Comparison of ENCODE assay signal across 20 cellular contexts in the genomic region with DNA sequence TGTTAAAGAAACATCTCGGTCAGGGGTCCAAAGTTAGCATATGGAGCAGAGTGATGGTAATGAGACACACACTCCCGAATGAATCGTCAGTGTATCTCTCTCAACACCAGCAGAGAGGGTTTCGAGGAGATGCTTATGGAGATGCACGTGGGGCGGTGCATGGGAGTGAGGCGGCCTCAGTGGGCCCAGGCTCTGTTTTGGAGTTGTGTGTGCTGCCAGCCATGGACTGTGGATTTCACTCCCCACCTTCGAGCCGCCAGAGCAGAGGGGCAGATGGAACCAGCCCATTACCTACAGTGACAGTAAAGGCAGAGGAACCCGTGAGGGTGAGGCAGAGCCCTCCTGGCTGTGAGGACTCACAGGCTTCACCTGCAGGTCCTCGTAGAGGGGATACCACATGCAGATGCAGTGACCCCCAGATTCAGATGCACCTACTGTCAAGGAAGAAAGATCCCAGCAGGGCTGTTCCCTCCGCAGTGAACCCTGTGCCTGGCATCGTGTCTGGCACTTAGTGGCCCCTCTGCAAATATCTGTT.
"Had no signal": no experiment of that assay in that cellular context is flagged by ENCODE, and none has a peak within 500 bp of the region (broad histone marks: within the 10 kb centered on the region; RNA-seq: fewer than 3 reads in every experiment).

No MANE protein-coding gene starts in this region.

- ATAC-seq: activated CD8-positive, alpha-beta memory T cell treated with anti-CD3 and anti-CD28 coated beads, Interleukin-2, amount 10 ng/mL, durations not matched to agents 7 days and 5 days; activated naive CD4-positive, alpha-beta T cell treated with anti-CD3 and anti-CD28 coated beads, Interleukin-2, amount 50 U/mL, for 72 hours; foreskin keratinocyte; left lobe of liver; lower lobe of right lung had no signal

- H2AFZ ChIP-seq: neural progenitor cell had no signal

- H3K36me3 ChIP-seq: neural progenitor cell had no signal

- H3K27me3 ChIP-seq: adrenal gland, foreskin keratinocyte, neural progenitor cell, SJSA1, tibial nerve had no signal

- FAIRE-seq: keratinocyte had no signal

- H3K4me2 ChIP-seq: neural progenitor cell had no signal

- H3K9me3 ChIP-seq: adrenal gland, lower lobe of right lung, SJSA1, tibial nerve had no signal

- H3K4me3 ChIP-seq: adrenal gland, lower lobe of right lung, neural progenitor cell, SJSA1, tibial nerve had no signal

- H3K36me3 Mint-ChIP-seq: activated naive CD4-positive, alpha-beta T cell treated with anti-CD3 and anti-CD28 coated beads, Interleukin-2, amount 50 U/mL, for 72 hours had no signal

- H3K4me3 Mint-ChIP-seq: activated CD4-positive, alpha-beta memory T cell treated with anti-CD3 and anti-CD28 coated beads, Interleukin-2, amount 10 ng/mL, durations not matched to agents 7 days and 5 days; activated CD4-positive, alpha-beta T cell treated with anti-CD3 and anti-CD28 coated beads, Interleukin-2, amount 10 ng/mL, durations not matched to agents 24 days and 14 days; activated CD8-positive, alpha-beta memory T cell treated with anti-CD3 and anti-CD28 coated beads, Interleukin-2, amount 10 ng/mL, durations not matched to agents 7 days and 5 days; neural progenitor cell; stimulated activated naive CD8-positive, alpha-beta T cell treated with anti-CD3 and anti-CD28 coated beads, Interleukin-15, Interleukin-2, amounts not matched to agents 100 ng/mL and 50 ng/mL, for 24 hours had no signal

- H3K27ac ChIP-seq: foreskin keratinocyte, lower lobe of right lung, neural progenitor cell, SJSA1 had no signal

- H3K9ac ChIP-seq: neural progenitor cell had no signal

- H3K27ac Mint-ChIP-seq: activated CD4-positive, alpha-beta memory T cell treated with anti-CD3 and anti-CD28 coated beads, Interleukin-2, amount 10 ng/mL, durations not matched to agents 7 days and 5 days; activated CD4-positive, alpha-beta T cell treated with anti-CD3 and anti-CD28 coated beads, Interleukin-2, amount 10 ng/mL, durations not matched to agents 24 days and 14 days; activated CD8-positive, alpha-beta memory T cell treated with anti-CD3 and anti-CD28 coated beads, Interleukin-2, amount 10 ng/mL, durations not matched to agents 7 days and 5 days; neural progenitor cell; progenitor cell of endocrine pancreas; stimulated activated naive CD8-positive, alpha-beta T cell treated with anti-CD3 and anti-CD28 coated beads, Interleukin-15, Interleukin-2, amounts not matched to agents 100 ng/mL and 50 ng/mL, for 24 hours had no signal

- DNase-seq: activated CD4-positive, alpha-beta memory T cell treated with anti-CD3 and anti-CD28 coated beads, Interleukin-2, amount 10 ng/mL, durations not matched to agents 7 days and 5 days; activated CD4-positive, alpha-beta T cell treated with anti-CD3 and anti-CD28 coated beads, Interleukin-2, amount 10 ng/mL, durations not matched to agents 24 days and 14 days; activated CD8-positive, alpha-beta memory T cell treated with anti-CD3 and anti-CD28 coated beads, Interleukin-2, amount 10 ng/mL, durations not matched to agents 7 days and 5 days; activated T-cell treated with anti-CD3 and anti-CD28 coated beads for 4 hours; effector CD4-positive, alpha-beta T cell; foreskin keratinocyte; lower lobe of right lung; mesendoderm; naive B cell; retina; stimulated activated CD4-positive, alpha-beta T cell treated with anti-CD3 and anti-CD28 coated beads, Interleukin-4, amount 100 ng/mL, for 24 hours had no signal

- H3K9me3 Mint-ChIP-seq: activated CD4-positive, alpha-beta memory T cell treated with anti-CD3 and anti-CD28 coated beads, Interleukin-2, amount 10 ng/mL, durations not matched to agents 7 days and 5 days; activated CD4-positive, alpha-beta T cell treated with anti-CD3 and anti-CD28 coated beads, Interleukin-2, amount 10 ng/mL, durations not matched to agents 24 days and 14 days; activated naive CD4-positive, alpha-beta T cell treated with anti-CD3 and anti-CD28 coated beads, Interleukin-2, amount 50 U/mL, for 72 hours; naive B cell; neural progenitor cell; stimulated activated naive CD8-positive, alpha-beta T cell treated with anti-CD3 and anti-CD28 coated beads, Interleukin-15, Interleukin-2, amounts not matched to agents 100 ng/mL and 50 ng/mL, for 24 hours had no signal

- H3K4me1 ChIP-seq: foreskin keratinocyte, lower lobe of right lung, neural progenitor cell, SJSA1 had no signal

- H3K27me3 Mint-ChIP-seq: activated CD4-positive, alpha-beta memory T cell treated with anti-CD3 and anti-CD28 coated beads, Interleukin-2, amount 10 ng/mL, durations not matched to agents 7 days and 5 days; activated CD4-positive, alpha-beta T cell treated with anti-CD3 and anti-CD28 coated beads, Interleukin-2, amount 10 ng/mL, durations not matched to agents 24 days and 14 days; activated CD8-positive, alpha-beta memory T cell treated with anti-CD3 and anti-CD28 coated beads, Interleukin-2, amount 10 ng/mL, durations not matched to agents 7 days and 5 days; naive B cell; progenitor cell of endocrine pancreas; stimulated activated naive CD8-positive, alpha-beta T cell treated with anti-CD3 and anti-CD28 coated beads, Interleukin-15, Interleukin-2, amounts not matched to agents 100 ng/mL and 50 ng/mL, for 24 hours had no signal

- H3K4me1 Mint-ChIP-seq: activated CD8-positive, alpha-beta memory T cell treated with anti-CD3 and anti-CD28 coated beads, Interleukin-2, amount 10 ng/mL, durations not matched to agents 7 days and 5 days had no signal
